8 cellular contexts compared by ENCODE assay signal in genomic region chr21:15063081-15063820, GRCh38. TPM values are rescaled to one million over a fixed set of nuclear protein-coding genes. Genes with fewer than 3 reads are reported as not detected.
DNase-seq lines count a peak whose midpoint lies in the region; ATAC-seq and TF ChIP-seq lines count a peak whose summit lies in the region.

No MANE protein-coding gene starts in this region.

- peak overlapping the region; percentile 75 for H3K4me3 Mint-ChIP-seq in activated CD8-positive, alpha-beta memory T cell treated with anti-CD3 and anti-CD28 coated beads, Interleukin-2, amount 10 ng/mL, durations not matched to agents 7 days and 5 days

- H3K27me3 ChIP-seq in HUES6 (ENCODE audit: control insufficient read depth, insufficient read depth, low read length) (peaks cover 7% of the 10 kb centered on the region; the same call in 1 of the 2 replicates), rectal smooth muscle tissue (ENCODE audit: control insufficient read depth, insufficient read depth, low read length) (no peaks in the 10 kb centered on the region)

- no peaks in the 10 kb centered on the region for H3K9me3 ChIP-seq in HUES6 (ENCODE audit: control insufficient read depth, insufficient read depth, low read depth, low read length)

- H3K4me1 ChIP-seq in HUES6 (ENCODE audit: control insufficient read depth, insufficient read depth, low read length), result peaks cover 48% of the 10 kb centered on the region
- H3K4me1 ChIP-seq in rectal smooth muscle tissue (ENCODE audit: control insufficient read depth, insufficient read depth, low read length), result peaks cover 9% of the 10 kb centered on the region

- H3K4me3 ChIP-seq in AG09309 (ENCODE audit: control insufficient read depth, low read depth, low read length), result peak overlapping the region; percentile 73
- peak overlapping the region; percentile 62 for H3K4me3 ChIP-seq in HUES6 (ENCODE audit: low read depth, low read length)
- H3K4me3 ChIP-seq in fibroblast of the aortic adventitia (ENCODE audit: low read depth, low read length), result peak overlapping the region; percentile 83
- peak overlapping the region; percentile 87 for H3K4me3 ChIP-seq in rectal smooth muscle tissue (ENCODE audit: low read length)

- DNase-seq in AG09309 (ENCODE audit: low read depth), result no peak
- no peak for DNase-seq in activated CD8-positive, alpha-beta memory T cell treated with anti-CD3 and anti-CD28 coated beads, Interleukin-2, amount 10 ng/mL, durations not matched to agents 7 days and 5 days
- peak; percentile 36 for DNase-seq in fibroblast of the aortic adventitia (ENCODE audit: low read depth)
- DNase-seq in COLO829 (ENCODE audit: low spot score), result no peak
- DNase-seq in GM19240 (ENCODE audit: insufficient read length, low spot score), result no peak

- TF ChIP-seq CTCF in AG09309 (IDR thresholded peaks at IDR 0.05; ENCODE audit: control insufficient read depth, insufficient read depth, low read depth, low read length, missing control alignments) (no peak), fibroblast of the aortic adventitia (IDR thresholded peaks at IDR 0.05; ENCODE audit: insufficient read depth, low read length) (peak; percentile 17)

- no peak for ATAC-seq in activated CD8-positive, alpha-beta memory T cell treated with anti-CD3 and anti-CD28 coated beads, Interleukin-2, amount 10 ng/mL, durations not matched to agents 7 days and 5 days
- no peak for ATAC-seq in GM18498 (IDR thresholded peaks at IDR 0.05; ENCODE audit: unreplicated experiment)

- no peaks in the 10 kb centered on the region for H3K9me3 Mint-ChIP-seq in activated CD8-positive, alpha-beta memory T cell treated with anti-CD3 and anti-CD28 coated beads, Interleukin-2, amount 10 ng/mL, durations not matched to agents 7 days and 5 days (ENCODE audit: low read depth)

- H3K4me1 Mint-ChIP-seq in activated CD8-positive, alpha-beta memory T cell treated with anti-CD3 and anti-CD28 coated beads, Interleukin-2, amount 10 ng/mL, durations not matched to agents 7 days and 5 days, result peaks cover 40% of the 10 kb centered on the region

- H3K36me3 Mint-ChIP-seq in activated CD8-positive, alpha-beta memory T cell treated with anti-CD3 and anti-CD28 coated beads, Interleukin-2, amount 10 ng/mL, durations not matched to agents 7 days and 5 days, result no peaks in the 10 kb centered on the region

- peak overlapping the region; percentile 77 for H3K27ac Mint-ChIP-seq in activated CD8-positive, alpha-beta memory T cell treated with anti-CD3 and anti-CD28 coated beads, Interleukin-2, amount 10 ng/mL, durations not matched to agents 7 days and 5 days

- peak overlapping the region; percentile 14; the same call in 1 of the 2 replicates for H3K27ac ChIP-seq in HUES6 (ENCODE audit: low read depth, low read length)
- H3K27ac ChIP-seq in rectal smooth muscle tissue (ENCODE audit: low read depth, low read length), result peak overlapping the region; percentile 94

- CTCF ChIA-PET in activated CD8-positive, alpha-beta memory T cell treated with anti-CD3 and anti-CD28 coated beads, Interleukin-2, amount 10 ng/mL, durations not matched to agents 7 days and 5 days (lab: Charles Lee), result interaction anchor here (1.1 kb wide), 1 partner anchor 419 kb away, joined by 3 read pairs; no protein-coding TSS in a partner anchor

- H3K9ac ChIP-seq in HUES6 (ENCODE audit: low read length) (peak overlapping the region; percentile 73), rectal smooth muscle tissue (ENCODE audit: low read length) (peak overlapping the region; percentile 81)

- H3K27me3 Mint-ChIP-seq in activated CD8-positive, alpha-beta memory T cell treated with anti-CD3 and anti-CD28 coated beads, Interleukin-2, amount 10 ng/mL, durations not matched to agents 7 days and 5 days, result peaks cover 39% of the 10 kb centered on the region

- H3K36me3 ChIP-seq in HUES6 (ENCODE audit: control insufficient read depth, insufficient read depth, low read length), result no peaks in the 10 kb centered on the region
- H3K36me3 ChIP-seq in rectal smooth muscle tissue (ENCODE audit: control insufficient read depth, insufficient read depth, low read length), result no peaks in the 10 kb centered on the region

RNA-seq across cellular contexts. Expression of gene NRIP1, which starts 1.5 kb away (rescaled TPM):
- total RNA-seq in activated CD8-positive, alpha-beta memory T cell treated with anti-CD3 and anti-CD28 coated beads, Interleukin-2, amount 10 ng/mL, durations not matched to agents 7 days and 5 days, result 10 to 100 TPM; 13.2 to 18.8 TPM
- total RNA-seq in fibroblast of the aortic adventitia (ENCODE audit: low replicate concordance), result 33.6 and 34.8 TPM in 2 replicates
